8 cellular contexts compared by ENCODE assay signal in genomic region chr4:159248383-159249178, GRCh38.
A peak's percentile ranks its signal among the peaks of the same experiment; 100 is the strongest.
DNase-seq lines count a peak whose midpoint lies in the region; TF ChIP-seq lines count a peak whose summit lies in the region.

No MANE protein-coding gene starts in this region.

- H3K4me3 ChIP-seq in KMS-11 (IDR thresholded peaks at IDR 0.05; ENCODE audit: insufficient read depth, low read depth, low read length) (no peak overlapping the region), liver (ENCODE audit: low read depth in 1 of 3, low read length in 3 of 3) (peak overlapping the region; percentile 36 to 45 (median 43)), adrenal gland (peak overlapping the region in 1 of 4 donors; percentile 22)

- H3K27ac Mint-ChIP-seq in brain: peak overlapping the region; percentile 39 to 92 (median 89)

- DNase-seq in A172 (ENCODE audit: low spot score) (peak; percentile 36), DMS79 (lab: John Stamatoyannopoulos, UW) (no peak), T1000 (lab: John Stamatoyannopoulos, UW) (no peak), adrenal gland (no peak), NCI-H510A (lab: John Stamatoyannopoulos, UW) (no peak)

- no peak for TF ChIP-seq POLR2A in adrenal gland (IDR thresholded peaks at IDR 0.05)

- H3K4me2 ChIP-seq in KMS-11: 0 out of 2 replicates have a peak overlapping the region, but pooled peaks have one; percentile 9

- H3K36me3 ChIP-seq in KMS-11 (ENCODE audit: insufficient read depth) (no peaks in the 10 kb centered on the region), liver (ENCODE audit: control insufficient read depth in 4 of 4, insufficient read depth in 3 of 4, low read depth in 1 of 4, low read length in 3 of 4) (peaks cover 0 to 2% (median 0%) of the 10 kb centered on the region in 4 donors), adrenal gland (replicated peaks in 1 of 2) (no peaks in the 10 kb centered on the region)

- no peak overlapping the region for H3K9ac ChIP-seq in KMS-11
- peak overlapping the region; percentile 22 to 67 for H3K9ac ChIP-seq in liver (ENCODE audit: low read depth in 1 of 2, low read length in 2 of 2)

- no peak overlapping the region for H3K27ac ChIP-seq in KMS-11
- peak overlapping the region; percentile 64 to 83 for H3K27ac ChIP-seq in liver (ENCODE audit: low read depth in 1 of 2, low read length in 2 of 2)
- no peak overlapping the region for H3K27ac ChIP-seq in adrenal gland

- H3K9me3 Mint-ChIP-seq in brain: peaks cover 0 to 9% (median 5%) of the 10 kb centered on the region in 5 experiments

- intact Hi-C loops in adrenal gland (cut with DNase I): no loop called here

- H3K9me3 ChIP-seq in liver (ENCODE audit: control insufficient read depth in 4 of 4, low read length in 3 of 4) (no peaks in the 10 kb centered on the region), adrenal gland (replicated peaks in 1 of 3) (no peaks in the 10 kb centered on the region)

- peak; percentile 38 to 42 for TF ChIP-seq RAD21 in liver (IDR thresholded peaks at IDR 0.05)

- H3K27me3 ChIP-seq in KMS-11 (ENCODE audit: insufficient read depth, low read depth) (no peaks in the 10 kb centered on the region), liver (ENCODE audit: control insufficient read depth in 4 of 4, insufficient read depth in 4 of 4, low read length in 3 of 4) (no peaks in the 10 kb centered on the region), adrenal gland (no peaks in the 10 kb centered on the region)

- H3K4me1 ChIP-seq in KMS-11 (ENCODE audit: low read depth, poor library complexity, severe bottlenecking) (peaks cover 11% of the 10 kb centered on the region), liver (ENCODE audit: control insufficient read depth in 4 of 4, insufficient read depth in 4 of 4, low read length in 3 of 4) (peaks cover 0 to 11% (median 5%) of the 10 kb centered on the region in 4 donors), adrenal gland (replicated peaks in 1 of 2) (peaks cover 0 to 11% of the 10 kb centered on the region in 2 donors)

- H3K79me2 ChIP-seq in KMS-11 (ENCODE audit: insufficient read depth, low read depth): no peaks in the 10 kb centered on the region

- no peak overlapping the region for H2AFZ ChIP-seq in KMS-11 (ENCODE audit: low read depth)

- H3K27me3 Mint-ChIP-seq in brain: no peaks in the 10 kb centered on the region

- H4K20me1 ChIP-seq in KMS-11 (ENCODE audit: insufficient read depth): no peaks in the 10 kb centered on the region

- TF ChIP-seq CTCF in KMS-11 (conservative IDR thresholded peaks at IDR 0.05; ENCODE audit: low read depth, low read length): no peak
- no peak for TF ChIP-seq CTCF in brain (conservative IDR thresholded peaks at IDR 0.05)
- TF ChIP-seq CTCF in liver (IDR thresholded peaks at IDR 0.05; ENCODE audit: low read depth, low read length, missing input control): no peak
- peak in 1 of 6 experiments; percentile 8 for TF ChIP-seq CTCF in adrenal gland (IDR thresholded peaks at IDR 0.05)

- peak overlapping the region; percentile 50 to 74 (median 70) for H3K4me3 Mint-ChIP-seq in brain

- 53% methylated on average over 7 of the region's 7 CpGs for WGBS in liver
- WGBS in adrenal gland, 4 donors: 62 to 64% (median 63%) methylated on average over 7 of the region's 7 CpGs

- peaks cover 31% of the 10 kb centered on the region for H3K4me1 Mint-ChIP-seq in brain

- H3K36me3 Mint-ChIP-seq in brain: peaks cover 44% of the 10 kb centered on the region

TF ChIP-seq in liver, 16 proteins besides CTCF, POLR2A, EP300 and RAD21:
- TF ChIP-seq FOXA1 (IDR thresholded peaks at IDR 0.05): no peak
- TF ChIP-seq HNF4A (conservative IDR thresholded peaks at IDR 0.05): peak; percentile 20 to 29
- peak; percentile 78 to 81 for TF ChIP-seq JUND (IDR thresholded peaks at IDR 0.05)
- TF ChIP-seq YY1 (IDR thresholded peaks at IDR 0.05): peak; percentile 58
- peak; percentile 78 for TF ChIP-seq FOXA2 (IDR thresholded peaks at IDR 0.05)

Comparison
In these comparisons a context has a peak if more than half of its experiments do, and no peak if none do; other contexts are left out.
1. H3K27ac ChIP-seq: peak in liver (2 of 2); none in KMS-11 (single experiment) and adrenal gland (0 of 5).